In genomic region chr1:91604632-91605031, GRCh38 we compare ENCODE assay signal across 18 cellular contexts.
DNase-seq lines count a peak whose midpoint lies in the region; TF ChIP-seq lines count a peak whose summit lies in the region.
"Had no signal": no experiment of that assay in that cellular context is flagged by ENCODE, and none has a peak within 500 bp of the region (broad histone marks: within the 10 kb centered on the region; RNA-seq: fewer than 3 reads in every experiment).

No MANE protein-coding gene starts in this region.

- DNase-seq in AG10803 (ENCODE audit: low read depth): peak; percentile 58
- DNase-seq in SK-N-MC (ENCODE audit: low read depth, low spot score): no peak
- peak; percentile 46 for DNase-seq in fibroblast of villous mesenchyme (ENCODE audit: low read depth)
- peak; percentile 28 for DNase-seq in non-pigmented ciliary epithelial cell (ENCODE audit: low read depth)
- DNase-seq in NCI-H1048 (lab: John Stamatoyannopoulos, UW): no peak
- no peak for DNase-seq in DMS114 treated with DMSO at 0.1 percent for 48 hours (lab: John Stamatoyannopoulos, UW; ENCODE audit: unreplicated experiment)
- no peak for DNase-seq in activated effector memory CD4-positive, alpha-beta T cell treated with Interleukin-2 at 50 U/mL for 16 hours
- DNase-seq in activated naive CD4-positive, alpha-beta T cell treated with anti-CD3 and anti-CD28 coated beads, Interleukin-2, amount 50 U/mL, for 16 hours: no peak
- DNase-seq: activated CD4-positive, alpha-beta T cell treated with anti-CD3 and anti-CD28 coated beads, Interleukin-2, amount 50 U/mL, for 4 hours; dorsolateral prefrontal cortex; mesendoderm; MV-4-11; NCI-H2029; NCI-H510A; retina; stimulated activated CD4-positive, alpha-beta T cell treated with anti-CD3 and anti-CD28 coated beads, Interleukin-1b, Interleukin-23, amount 100 ng/mL, for 48 hours; WERI-Rb-1 had no signal

- H3K36me3 ChIP-seq in SK-N-MC (ENCODE audit: insufficient read depth, low read length): no peaks in the 10 kb centered on the region
- H3K36me3 ChIP-seq: vagina, WERI-Rb-1 had no signal

- TF ChIP-seq CTCF in AG10803 (conservative IDR thresholded peaks at IDR 0.05; ENCODE audit: low read length) (no peak), fibroblast of villous mesenchyme (IDR thresholded peaks at IDR 0.05; ENCODE audit: insufficient read depth, low read depth, low read length) (no peak)

- H3K4me3 ChIP-seq in AG10803 (ENCODE audit: low read length) (no peak overlapping the region), SK-N-MC (no peak overlapping the region), fibroblast of villous mesenchyme (ENCODE audit: low read depth, low read length) (no peak overlapping the region)
- H3K4me3 ChIP-seq: dorsolateral prefrontal cortex, vagina had no signal

- peak overlapping the region; percentile 59 for H3K27ac ChIP-seq in SK-N-MC
- H3K27ac ChIP-seq: vagina, WERI-Rb-1 had no signal

- no peaks in the 10 kb centered on the region for H3K9me3 ChIP-seq in SK-N-MC (ENCODE audit: low read depth, low read length)
- H3K9me3 ChIP-seq: vagina had no signal

- H3K9ac ChIP-seq in SK-N-MC (ENCODE audit: insufficient read length): no peak overlapping the region

Comparison
In these comparisons a context has a peak if more than half of its experiments do, and no peak if none do; other contexts are left out.
1. DNase-seq: peak in AG10803 (single experiment), fibroblast of villous mesenchyme (single experiment) and non-pigmented ciliary epithelial cell (single experiment); none in SK-N-MC (single experiment), NCI-H1048 (single experiment), DMS114 treated with DMSO at 0.1 percent for 48 hours (single experiment), activated effector memory CD4-positive, alpha-beta T cell treated with Interleukin-2 at 50 U/mL for 16 hours (single experiment) and activated naive CD4-positive, alpha-beta T cell treated with anti-CD3 and anti-CD28 coated beads, Interleukin-2, amount 50 U/mL, for 16 hours (single experiment).